In genomic region chr2:232721261-232721660, GRCh38 we compare ENCODE assay signal across 27 cellular contexts. TPM values are rescaled to one million over a fixed set of nuclear protein-coding genes. Genes with fewer than 3 reads are reported as not detected.
DNase-seq lines count a peak whose midpoint lies in the region; ATAC-seq and TF ChIP-seq lines count a peak whose summit lies in the region.
"Had no signal": no experiment of that assay in that cellular context is flagged by ENCODE, and none has a peak within 500 bp of the region (broad histone marks: within the 10 kb centered on the region; RNA-seq: fewer than 3 reads in every experiment).

No MANE protein-coding gene starts in this region.

- TF ChIP-seq CTCF in Peyer's patch (IDR thresholded peaks at IDR 0.05) (no peak), stomach (IDR thresholded peaks at IDR 0.05) (no peak)

- CTCF ChIA-PET in activated CD4-positive, alpha-beta T cell treated with anti-CD3 and anti-CD28 coated beads, Interleukin-2, amount 10 ng/mL, durations not matched to agents 7 days and 5 days (lab: Charles Lee) = no interaction called here
- CTCF ChIA-PET in CD8-positive, alpha-beta memory T cell (lab: Charles Lee) = no interaction called here

- peaks cover 9% of the 10 kb centered on the region for H3K9me3 Mint-ChIP-seq in activated CD4-positive, alpha-beta T cell treated with anti-CD3 and anti-CD28 coated beads, Interleukin-2, amount 10 ng/mL, durations not matched to agents 7 days and 5 days
- H3K9me3 Mint-ChIP-seq in CD8-positive, alpha-beta memory T cell = peaks cover 0 to 3% (median 0%) of the 10 kb centered on the region in 5 donors
- H3K9me3 Mint-ChIP-seq in activated T-helper 17 cell treated with anti-CD3 and anti-CD28 coated beads, Interleukin-2, amount 50 U/mL, for 72 hours = no peaks in the 10 kb centered on the region
- peaks cover 0 to 4% (median 0%) of the 10 kb centered on the region in 9 donors for H3K9me3 Mint-ChIP-seq in naive thymus-derived CD8-positive, alpha-beta T cell

- POLR2A ChIA-PET in activated CD4-positive, alpha-beta T cell treated with anti-CD3 and anti-CD28 coated beads, Interleukin-2, amount 10 ng/mL, durations not matched to agents 7 days and 5 days (lab: Charles Lee) = no interaction called here
- POLR2A ChIA-PET in CD8-positive, alpha-beta memory T cell (lab: Charles Lee) = no interaction called here
- POLR2A ChIA-PET in naive thymus-derived CD8-positive, alpha-beta T cell (lab: Charles Lee) = no interaction called here

- no peaks in the 10 kb centered on the region for H3K27me3 ChIP-seq in CD8-positive, alpha-beta memory T cell (ENCODE audit: insufficient read depth, low read length, poor library complexity, severe bottlenecking)
- H3K27me3 ChIP-seq in Peyer's patch = no peaks in the 10 kb centered on the region
- H3K27me3 ChIP-seq in stomach = no peaks in the 10 kb centered on the region
- H3K27me3 ChIP-seq: right atrium auricular region, thyroid gland, vagina had no signal

- no peak overlapping the region for H3K27ac ChIP-seq in CD8-positive, alpha-beta memory T cell (ENCODE audit: low read depth, low read length)
- H3K27ac ChIP-seq in Peyer's patch (no peak overlapping the region), stomach (peak overlapping the region in 1 of 5 donors; percentile 11)
- H3K27ac ChIP-seq: A549, KMS-11, right atrium auricular region, thyroid gland, vagina had no signal

- no peaks in the 10 kb centered on the region for H3K9me3 ChIP-seq in CD8-positive, alpha-beta memory T cell (ENCODE audit: low read length)
- H3K9me3 ChIP-seq in Peyer's patch (no peaks in the 10 kb centered on the region), stomach (no peaks in the 10 kb centered on the region)
- H3K9me3 ChIP-seq: A549, HAP-1, right atrium auricular region, thyroid gland, vagina had no signal

- peaks cover 29% of the 10 kb centered on the region for H3K4me1 Mint-ChIP-seq in activated CD4-positive, alpha-beta T cell treated with anti-CD3 and anti-CD28 coated beads, Interleukin-2, amount 10 ng/mL, durations not matched to agents 7 days and 5 days
- peaks cover 44 to 68% (median 59%) of the 10 kb centered on the region in 3 donors for H3K4me1 Mint-ChIP-seq in CD8-positive, alpha-beta memory T cell
- H3K4me1 Mint-ChIP-seq in activated T-helper 17 cell treated with anti-CD3 and anti-CD28 coated beads, Interleukin-2, amount 50 U/mL, for 72 hours = peaks cover 25% of the 10 kb centered on the region
- peaks cover 29 to 48% (median 43%) of the 10 kb centered on the region in 4 donors for H3K4me1 Mint-ChIP-seq in naive thymus-derived CD8-positive, alpha-beta T cell

- peaks cover 21% of the 10 kb centered on the region for H3K36me3 ChIP-seq in CD8-positive, alpha-beta memory T cell (ENCODE audit: insufficient read depth, low read length)
- H3K36me3 ChIP-seq in Peyer's patch (peaks cover 0 to 28% (median 0%) of the 10 kb centered on the region in 3 donors), stomach (peaks cover 3 to 50% (median 44%) of the 10 kb centered on the region in 4 donors)

- no peak for TF ChIP-seq EP300 in stomach (IDR thresholded peaks at IDR 0.05)

- H3K27me3 Mint-ChIP-seq in activated CD4-positive, alpha-beta T cell treated with anti-CD3 and anti-CD28 coated beads, Interleukin-2, amount 10 ng/mL, durations not matched to agents 7 days and 5 days = no peaks in the 10 kb centered on the region
- peaks cover 0 to 2% of the 10 kb centered on the region in 2 donors for H3K27me3 Mint-ChIP-seq in CD8-positive, alpha-beta memory T cell
- no peaks in the 10 kb centered on the region for H3K27me3 Mint-ChIP-seq in activated T-helper 17 cell treated with anti-CD3 and anti-CD28 coated beads, Interleukin-2, amount 50 U/mL, for 72 hours
- H3K27me3 Mint-ChIP-seq in naive thymus-derived CD8-positive, alpha-beta T cell = no peaks in the 10 kb centered on the region

- H3K4me1 ChIP-seq in CD8-positive, alpha-beta memory T cell (ENCODE audit: insufficient read depth, low read length) = peaks cover 15% of the 10 kb centered on the region
- H3K4me1 ChIP-seq in Peyer's patch (peaks cover 0 to 8% (median 0%) of the 10 kb centered on the region in 4 donors), stomach (peaks cover 0 to 31% (median 17%) of the 10 kb centered on the region in 4 donors)
- H3K4me1 ChIP-seq: A549 had no signal

- TF ChIP-seq POLR2A in Peyer's patch (IDR thresholded peaks at IDR 0.05) = no peak
- TF ChIP-seq POLR2A in stomach (IDR thresholded peaks at IDR 0.05) = no peak

- H3K4me3 ChIP-seq in CD8-positive, alpha-beta memory T cell (ENCODE audit: low read length) = no peak overlapping the region
- H3K4me3 ChIP-seq in Peyer's patch (no peak overlapping the region), stomach (no peak overlapping the region)
- H3K4me3 ChIP-seq: A549, GM12878, HAP-1, right atrium auricular region, thyroid gland, vagina had no signal

- intact Hi-C loops in stomach (cut with DNase I; ENCODE audit: low total_unique reads) = no loop called here

- peaks cover 69% of the 10 kb centered on the region for H3K36me3 Mint-ChIP-seq in activated CD4-positive, alpha-beta T cell treated with anti-CD3 and anti-CD28 coated beads, Interleukin-2, amount 10 ng/mL, durations not matched to agents 7 days and 5 days (ENCODE audit: low read depth)
- peaks cover 25 to 69% (median 32%) of the 10 kb centered on the region in 3 donors for H3K36me3 Mint-ChIP-seq in CD8-positive, alpha-beta memory T cell
- H3K36me3 Mint-ChIP-seq in activated T-helper 17 cell treated with anti-CD3 and anti-CD28 coated beads, Interleukin-2, amount 50 U/mL, for 72 hours (ENCODE audit: low read depth) = peaks cover 91% of the 10 kb centered on the region
- H3K36me3 Mint-ChIP-seq in naive thymus-derived CD8-positive, alpha-beta T cell = peaks cover 14 to 80% (median 38%) of the 10 kb centered on the region in 3 donors

- H3K4me3 Mint-ChIP-seq in activated CD4-positive, alpha-beta T cell treated with anti-CD3 and anti-CD28 coated beads, Interleukin-2, amount 10 ng/mL, durations not matched to agents 7 days and 5 days = peak overlapping the region; percentile 5
- peak overlapping the region in 2 of 7 donors; percentile 1 to 8 for H3K4me3 Mint-ChIP-seq in CD8-positive, alpha-beta memory T cell
- no peak overlapping the region for H3K4me3 Mint-ChIP-seq in activated T-helper 17 cell treated with anti-CD3 and anti-CD28 coated beads, Interleukin-2, amount 50 U/mL, for 72 hours
- peak overlapping the region in 7 of 10 donors; percentile 5 to 41 (median 25) for H3K4me3 Mint-ChIP-seq in naive thymus-derived CD8-positive, alpha-beta T cell
- H3K4me3 Mint-ChIP-seq: endodermal cell had no signal

- no peak for DNase-seq in activated CD4-positive, alpha-beta T cell treated with anti-CD3 and anti-CD28 coated beads, Interleukin-2, amount 10 ng/mL, durations not matched to agents 7 days and 5 days
- no peak for DNase-seq in activated CD4-positive, alpha-beta T cell treated with anti-CD3 and anti-CD28 coated beads for 48 hours
- no peak for DNase-seq in CD8-positive, alpha-beta memory T cell
- no peak for DNase-seq in naive thymus-derived CD8-positive, alpha-beta T cell
- DNase-seq in Peyer's patch = no peak
- DNase-seq in AG08395 (ENCODE audit: low spot score) = no peak
- no peak for DNase-seq in stomach
- DNase-seq: activated CD8-positive, alpha-beta memory T cell treated with anti-CD3 and anti-CD28 coated beads, Interleukin-2, amount 50 U/mL, for 4 hours; activated effector memory CD4-positive, alpha-beta T cell treated with Interleukin-2 at 50 U/mL for 16 hours; cortex of kidney; endodermal cell; MM.1S; NCI-H1930; NCI-H524 treated with DMSO at 0.1 percent for 48 hours; OCI-M1; posterior cingulate gyrus; small intestine; thyroid gland had no signal

- ATAC-seq in activated T-helper 17 cell treated with anti-CD3 and anti-CD28 coated beads, Interleukin-2, amount 50 U/mL, for 72 hours (replicated peaks) = no peak
- ATAC-seq in naive thymus-derived CD8-positive, alpha-beta T cell = no peak
- ATAC-seq: A549, GM12878 had no signal

- peak overlapping the region; percentile 42 for H3K27ac Mint-ChIP-seq in activated CD4-positive, alpha-beta T cell treated with anti-CD3 and anti-CD28 coated beads, Interleukin-2, amount 10 ng/mL, durations not matched to agents 7 days and 5 days
- H3K27ac Mint-ChIP-seq in CD8-positive, alpha-beta memory T cell = peak overlapping the region in 7 of 8 donors; percentile 0 to 87 (median 45)
- H3K27ac Mint-ChIP-seq in activated T-helper 17 cell treated with anti-CD3 and anti-CD28 coated beads, Interleukin-2, amount 50 U/mL, for 72 hours = peak overlapping the region; percentile 67
- H3K27ac Mint-ChIP-seq in naive thymus-derived CD8-positive, alpha-beta T cell = peak overlapping the region in 9 of 10 donors; percentile 20 to 78 (median 51)
- H3K27ac Mint-ChIP-seq: endodermal cell had no signal

- WGBS in stomach, 5 donors = 61 to 93% (median 79%) methylated on average over 2 of the region's 2 CpGs

RNA-seq across cellular contexts. Expression of gene GIGYF2, which starts 24.1 kb away (rescaled TPM):
- total RNA-seq in activated CD4-positive, alpha-beta T cell treated with anti-CD3 and anti-CD28 coated beads, Interleukin-2, amount 10 ng/mL, durations not matched to agents 7 days and 5 days = 10 to 100 TPM; 54.3 to 58.7 TPM
- total RNA-seq in CD8-positive, alpha-beta memory T cell = 10 to 100 TPM; 54.7 to 55.8 TPM
- 27.2 TPM for polyA plus RNA-seq in CD8-positive, alpha-beta memory T cell
- total RNA-seq in activated T-helper 17 cell treated with anti-CD3 and anti-CD28 coated beads, Interleukin-2, amount 50 U/mL, for 72 hours = 10 to 100 TPM; 59.7 to 71.9 TPM
- total RNA-seq in naive thymus-derived CD8-positive, alpha-beta T cell = 10 to 100 TPM; 83.3 to 86.5 TPM
- polyA plus RNA-seq in naive thymus-derived CD8-positive, alpha-beta T cell = 10 to 100 TPM; 18.1 to 31.1 (median 24.3) TPM
- total RNA-seq in Peyer's patch = 100 to 1,000 TPM in 1 of 4 donors, 10 to 100 TPM in 3; 82.5 to 126 (median 90.1) TPM
- total RNA-seq in stomach = 100 to 1,000 TPM in 2 of 5 donors, 10 to 100 TPM in 3; 68.4 to 158 (median 87.4) TPM
- polyA plus RNA-seq in stomach = 10 to 100 TPM in 1 of 3 donors, 1 to 10 TPM in 2; 7.1 to 17.0 (median 9.5) TPM

RNA-seq across cellular contexts. Expression of gene KCNJ13, which starts 55.1 kb away (rescaled TPM):
- not detected for total RNA-seq in activated CD4-positive, alpha-beta T cell treated with anti-CD3 and anti-CD28 coated beads, Interleukin-2, amount 10 ng/mL, durations not matched to agents 7 days and 5 days
- not detected for total RNA-seq in CD8-positive, alpha-beta memory T cell
- 0.20 TPM for polyA plus RNA-seq in CD8-positive, alpha-beta memory T cell
- total RNA-seq in activated T-helper 17 cell treated with anti-CD3 and anti-CD28 coated beads, Interleukin-2, amount 50 U/mL, for 72 hours = not detected
- total RNA-seq in naive thymus-derived CD8-positive, alpha-beta T cell = not detected
- under 1 TPM in 2 of 3 donors, not detected in 1; 0.08 to 0.33 TPM for polyA plus RNA-seq in naive thymus-derived CD8-positive, alpha-beta T cell
- total RNA-seq in Peyer's patch (100 to 1,000 TPM in 2 of 4 donors, 10 to 100 TPM in 2; 21.5 to 390 (median 155) TPM), stomach (1 to 10 TPM in 2 of 5 donors, under 1 TPM in 1, not detected in 2; 0.18 to 2.9 (median 1.8) TPM)
- polyA plus RNA-seq in stomach = 1 to 10 TPM in 1 of 3 donors, under 1 TPM in 2; 0.30 to 1.2 (median 0.50) TPM
- total RNA-seq: cardiac septum, GM12878, right atrium auricular region, vagina had no signal
- polyA plus RNA-seq: A549, esophagus had no signal

Comparison
In these comparisons a context has a peak if more than half of its experiments do, and no peak if none do; other contexts are left out.
1. RNA of gene KCNJ13, which starts 55.1 kb away (total RNA-seq): 21.5 to 390 TPM in Peyer's patch; 0.18 to 2.9 TPM in stomach, not detected in activated CD4-positive, alpha-beta T cell treated with anti-CD3 and anti-CD28 coated beads, Interleukin-2, amount 10 ng/mL, durations not matched to agents 7 days and 5 days, not detected in CD8-positive, alpha-beta memory T cell, not detected in activated T-helper 17 cell treated with anti-CD3 and anti-CD28 coated beads, Interleukin-2, amount 50 U/mL, for 72 hours and not detected in naive thymus-derived CD8-positive, alpha-beta T cell; every median in the first group is over 4 times any median in the second.
2. Peak in every context shown above with its lines, with median percentiles within 50 percentile points of each other: H3K27ac Mint-ChIP-seq.